18 cellular contexts compared by ENCODE assay signal in the genomic region with DNA sequence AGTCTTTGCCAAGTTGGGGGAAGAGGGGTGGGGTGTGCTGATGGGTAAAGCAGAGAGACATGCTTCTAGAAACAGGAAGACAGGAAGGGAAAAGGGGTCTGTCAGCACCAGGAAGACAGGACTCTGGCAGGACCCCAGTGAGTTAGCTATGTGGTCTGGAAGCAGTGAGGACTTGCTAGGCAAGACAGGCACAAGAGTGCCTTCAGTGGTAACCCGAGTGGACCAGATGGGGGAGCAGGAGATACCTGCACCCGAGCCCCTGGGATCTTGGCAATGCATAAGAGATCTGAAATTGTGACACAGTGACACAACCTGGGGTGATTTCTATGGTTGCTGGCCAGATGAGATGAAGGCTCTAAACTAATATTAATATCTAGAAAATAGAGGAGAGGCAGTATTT. TPM values are rescaled to one million over a fixed set of nuclear protein-coding genes. Genes with fewer than 3 reads are reported as not detected.
DNase-seq lines count a peak whose midpoint lies in the region; ATAC-seq and TF ChIP-seq lines count a peak whose summit lies in the region.
"Had no signal": no experiment of that assay in that cellular context is flagged by ENCODE, and none has a peak within 500 bp of the region (broad histone marks: within the 10 kb centered on the region; RNA-seq: fewer than 3 reads in every experiment).

No MANE protein-coding gene starts in this region.

- no peak overlapping the region for H3K27ac ChIP-seq in CD4-positive, alpha-beta T cell (ENCODE audit: low read depth, low read length)
- H3K27ac ChIP-seq in GM23338 (ENCODE audit: low read depth), result no peak overlapping the region
- H3K27ac ChIP-seq: right atrium auricular region had no signal

- CTCF ChIA-PET in CD4-positive, alpha-beta T cell (lab: Charles Lee), result interaction anchor here (6.8 kb wide), 1 partner anchor 13 kb away, joined by 60 read pairs; no protein-coding TSS in a partner anchor

- no peak overlapping the region for H3K4me3 Mint-ChIP-seq in CD4-positive, alpha-beta T cell
- H3K4me3 Mint-ChIP-seq in GM23338, result no peak overlapping the region
- no peak overlapping the region for H3K4me3 Mint-ChIP-seq in activated T-helper 2 cell treated with anti-CD3 and anti-CD28 coated beads, Interferon-gamma antibody, Interleukin-2, Interleukin-4, amounts not matched to agents 10 μg/mL and 5 μg/mL and 100 μg/mL, durations not matched to agents 14 hours and 24 hours and 36 hours (ENCODE audit: low read depth)
- H3K4me3 Mint-ChIP-seq: activated CD4-positive, alpha-beta T cell treated with anti-CD3 and anti-CD28 coated beads, Interleukin-2, amount 10 ng/mL, durations not matched to agents 24 days and 14 days; CD8-positive, alpha-beta memory T cell; effector memory CD8-positive, alpha-beta T cell; stimulated activated effector memory CD8-positive, alpha-beta T cell treated with anti-CD3 and anti-CD28 coated beads, Interleukin-12 subunit alpha, Interleukin-12 subunit beta, amount 100 ng/mL, for 72 hours had no signal

- peak; percentile 13 for TF ChIP-seq CTCF in CD4-positive, alpha-beta T cell (IDR thresholded peaks at IDR 0.05)
- peak; percentile 35 to 66 for TF ChIP-seq CTCF in GM23338 (conservative IDR thresholded peaks at IDR 0.05; ENCODE audit: low read depth in 2 of 2)

- H3K9me3 Mint-ChIP-seq in CD4-positive, alpha-beta T cell, result no peaks in the 10 kb centered on the region
- no peaks in the 10 kb centered on the region; the same call in 1 of the 3 replicates for H3K9me3 Mint-ChIP-seq in GM23338
- H3K9me3 Mint-ChIP-seq in activated T-helper 2 cell treated with anti-CD3 and anti-CD28 coated beads, Interferon-gamma antibody, Interleukin-2, Interleukin-4, amounts not matched to agents 10 μg/mL and 5 μg/mL and 100 μg/mL, durations not matched to agents 14 hours and 24 hours and 36 hours, result no peaks in the 10 kb centered on the region
- H3K9me3 Mint-ChIP-seq: activated CD4-positive, alpha-beta T cell treated with anti-CD3 and anti-CD28 coated beads, Interleukin-2, amount 10 ng/mL, durations not matched to agents 24 days and 14 days; CD8-positive, alpha-beta memory T cell; effector memory CD8-positive, alpha-beta T cell; stimulated activated effector memory CD8-positive, alpha-beta T cell treated with anti-CD3 and anti-CD28 coated beads, Interleukin-12 subunit alpha, Interleukin-12 subunit beta, amount 100 ng/mL, for 72 hours had no signal

- peaks cover 27% of the 10 kb centered on the region for H3K4me1 ChIP-seq in GM23338 (ENCODE audit: insufficient read depth)

- no peaks in the 10 kb centered on the region for H3K9me3 ChIP-seq in CD4-positive, alpha-beta T cell (ENCODE audit: control insufficient read depth, low read length)
- H3K9me3 ChIP-seq: heart left ventricle, right atrium auricular region had no signal

- no peaks in the 10 kb centered on the region for H4K20me1 ChIP-seq in GM23338 (replicated peaks; ENCODE audit: insufficient read depth)

- H3K9me2 ChIP-seq in GM23338 (ENCODE audit: insufficient read depth), result peaks cover 6% of the 10 kb centered on the region; the same call in 1 of the 2 replicates

- POLR2A ChIA-PET in CD4-positive, alpha-beta T cell (lab: Charles Lee), result interaction anchor here (1.2 kb wide), 1 partner anchor 228 kb away, joined by 5 read pairs; the partner anchor contains the start of gene SUSD4

- no peaks in the 10 kb centered on the region; the same call in 1 of the 2 replicates for H3F3A ChIP-seq in GM23338 (replicated peaks; ENCODE audit: low read depth)

- H3K79me2 ChIP-seq in GM23338 (replicated peaks; ENCODE audit: insufficient read depth), result no peaks in the 10 kb centered on the region

- no peak overlapping the region; the same call in 1 of the 2 replicates for H3K4me2 ChIP-seq in GM23338

- no peak overlapping the region for H3K27ac Mint-ChIP-seq in CD4-positive, alpha-beta T cell
- no peak overlapping the region; the same call in 1 of the 2 replicates for H3K27ac Mint-ChIP-seq in GM23338
- H3K27ac Mint-ChIP-seq in activated T-helper 2 cell treated with anti-CD3 and anti-CD28 coated beads, Interferon-gamma antibody, Interleukin-2, Interleukin-4, amounts not matched to agents 10 μg/mL and 5 μg/mL and 100 μg/mL, durations not matched to agents 14 hours and 24 hours and 36 hours, result no peak overlapping the region
- H3K27ac Mint-ChIP-seq: activated CD4-positive, alpha-beta T cell treated with anti-CD3 and anti-CD28 coated beads, Interleukin-2, amount 10 ng/mL, durations not matched to agents 24 days and 14 days; effector memory CD8-positive, alpha-beta T cell; stimulated activated effector memory CD8-positive, alpha-beta T cell treated with anti-CD3 and anti-CD28 coated beads, Interleukin-12 subunit alpha, Interleukin-12 subunit beta, amount 100 ng/mL, for 72 hours had no signal

- H3K36me3 ChIP-seq in GM23338 (ENCODE audit: insufficient read depth), result no peaks in the 10 kb centered on the region
- H3K36me3 ChIP-seq: right atrium auricular region had no signal

- intact Hi-C loops in CD4-positive, alpha-beta T cell (cut with DNase I, micrococcal nuclease), result no loop called here
- intact Hi-C loops in activated T-helper 2 cell treated with anti-CD3 and anti-CD28 coated beads, Interferon-gamma antibody, Interleukin-2, Interleukin-4, amounts not matched to agents 10 μg/mL and 5 μg/mL and 100 μg/mL, durations not matched to agents 14 hours and 24 hours and 36 hours (cut with micrococcal nuclease), result loop anchor here (10.0 kb wide), 1 partner anchor 539 kb away; no protein-coding TSS in a partner anchor

- peaks cover 5% of the 10 kb centered on the region for H3K27me3 ChIP-seq in CD4-positive, alpha-beta T cell (ENCODE audit: control insufficient read depth, insufficient read depth, low read length)
- peaks cover 13% of the 10 kb centered on the region for H3K27me3 ChIP-seq in GM23338 (ENCODE audit: insufficient read depth)
- H3K27me3 ChIP-seq: heart left ventricle, right atrium auricular region had no signal

- H3K27me3 Mint-ChIP-seq in CD4-positive, alpha-beta T cell, result no peaks in the 10 kb centered on the region
- H3K27me3 Mint-ChIP-seq in GM23338 (ENCODE audit: insufficient read depth, low read depth, poor library complexity), result peaks cover 8% of the 10 kb centered on the region
- peaks cover 32% of the 10 kb centered on the region for H3K27me3 Mint-ChIP-seq in activated T-helper 2 cell treated with anti-CD3 and anti-CD28 coated beads, Interferon-gamma antibody, Interleukin-2, Interleukin-4, amounts not matched to agents 10 μg/mL and 5 μg/mL and 100 μg/mL, durations not matched to agents 14 hours and 24 hours and 36 hours (ENCODE audit: low read depth)

- ATAC-seq in CD4-positive, alpha-beta T cell (ENCODE audit: poor library complexity), result no peak
- peak; percentile 58 for ATAC-seq in GM23338
- no peak for ATAC-seq in GM18873 (IDR thresholded peaks at IDR 0.05; ENCODE audit: low FRiP score, unreplicated experiment)
- ATAC-seq: effector memory CD8-positive, alpha-beta T cell; heart left ventricle; stimulated activated effector memory CD8-positive, alpha-beta T cell treated with anti-CD3 and anti-CD28 coated beads, Interleukin-12 subunit alpha, Interleukin-12 subunit beta, amount 100 ng/mL, for 72 hours had no signal

- H3K4me1 Mint-ChIP-seq in CD4-positive, alpha-beta T cell (ENCODE audit: low read depth), result peaks cover 24% of the 10 kb centered on the region
- peaks cover 35% of the 10 kb centered on the region for H3K4me1 Mint-ChIP-seq in GM23338
- H3K4me1 Mint-ChIP-seq in activated T-helper 2 cell treated with anti-CD3 and anti-CD28 coated beads, Interferon-gamma antibody, Interleukin-2, Interleukin-4, amounts not matched to agents 10 μg/mL and 5 μg/mL and 100 μg/mL, durations not matched to agents 14 hours and 24 hours and 36 hours (ENCODE audit: low read depth), result peaks cover 7% of the 10 kb centered on the region
- H3K4me1 Mint-ChIP-seq: activated CD4-positive, alpha-beta T cell treated with anti-CD3 and anti-CD28 coated beads, Interleukin-2, amount 10 ng/mL, durations not matched to agents 24 days and 14 days; stimulated activated effector memory CD8-positive, alpha-beta T cell treated with anti-CD3 and anti-CD28 coated beads, Interleukin-12 subunit alpha, Interleukin-12 subunit beta, amount 100 ng/mL, for 72 hours had no signal

- H3K36me3 Mint-ChIP-seq in CD4-positive, alpha-beta T cell (ENCODE audit: low read depth), result no peaks in the 10 kb centered on the region
- H3K36me3 Mint-ChIP-seq in GM23338 (ENCODE audit: low read depth), result no peaks in the 10 kb centered on the region
- H3K36me3 Mint-ChIP-seq in activated T-helper 2 cell treated with anti-CD3 and anti-CD28 coated beads, Interferon-gamma antibody, Interleukin-2, Interleukin-4, amounts not matched to agents 10 μg/mL and 5 μg/mL and 100 μg/mL, durations not matched to agents 14 hours and 24 hours and 36 hours (ENCODE audit: low read depth), result no peaks in the 10 kb centered on the region
- H3K36me3 Mint-ChIP-seq: CD8-positive, alpha-beta memory T cell; stimulated activated effector memory CD8-positive, alpha-beta T cell treated with anti-CD3 and anti-CD28 coated beads, Interleukin-12 subunit alpha, Interleukin-12 subunit beta, amount 100 ng/mL, for 72 hours had no signal

- no peak for DNase-seq in CD4-positive, alpha-beta T cell
- DNase-seq in GM23338 (ENCODE audit: low spot score) (peak; percentile 63), RPMI8226 (peak; percentile 53), iPS-NIHi7 (ENCODE audit: extremely low spot score) (peak; percentile 65), NCI-H1436 treated with DMSO at 0.1 percent for 48 hours (lab: John Stamatoyannopoulos, UW) (no peak), NCI-H1092 treated with DMSO at 0.1 percent for 48 hours (lab: John Stamatoyannopoulos, UW) (no peak)
- no peak for DNase-seq in activated T-helper 2 cell treated with anti-CD3 and anti-CD28 coated beads, Interferon-gamma antibody, Interleukin-2, Interleukin-4, amounts not matched to agents 10 μg/mL and 5 μg/mL and 100 μg/mL, durations not matched to agents 14 hours and 24 hours and 36 hours (ENCODE audit: low spot score)
- DNase-seq: activated CD4-positive, alpha-beta T cell treated with anti-CD3 and anti-CD28 coated beads, Interleukin-2, amount 10 ng/mL, durations not matched to agents 24 days and 14 days; activated naive CD4-positive, alpha-beta T cell treated with anti-CD3 and anti-CD28 coated beads, Interleukin-2, amount 50 U/mL, for 16 hours; CD8-positive, alpha-beta memory T cell; effector memory CD8-positive, alpha-beta T cell; heart left ventricle; NCI-H1930; NCI-H446 treated with DMSO at 0.1 percent for 48 hours; occipital lobe had no signal

- H3K4me3 ChIP-seq in GM23338, result no peak overlapping the region
- H3K4me3 ChIP-seq: heart left ventricle, right atrium auricular region had no signal

- H2AFZ ChIP-seq in GM23338, result peak overlapping the region; percentile 72

TF ChIP-seq in GM23338, 12 proteins besides CTCF, POLR2A, EP300 and RAD21 (continues in another document):
- no peak for TF ChIP-seq JUNB (IDR thresholded peaks at IDR 0.05; ENCODE audit: unreplicated experiment)
- no peak for TF ChIP-seq NANOG (IDR thresholded peaks at IDR 0.05; ENCODE audit: borderline replicate concordance)

RNA-seq across cellular contexts. Expression of gene TLR5, which starts 7.0 kb away (rescaled TPM):
- 1 to 10 TPM; 2.1 to 2.5 TPM for total RNA-seq in CD4-positive, alpha-beta T cell
- 0.10 and 0.50 TPM in 2 replicates for total RNA-seq in GM23338 (2014; rRNA removed; shearing (Covaris generic))
- polyA plus RNA-seq in GM23338 (2016; fragmentation: Nextera tagmentation; extraction: Ambion mirVana), result 0.39 and 1.3 TPM in 2 replicates
- total RNA-seq in activated T-helper 2 cell treated with anti-CD3 and anti-CD28 coated beads, Interferon-gamma antibody, Interleukin-2, Interleukin-4, amounts not matched to agents 10 μg/mL and 5 μg/mL and 100 μg/mL, durations not matched to agents 14 hours and 24 hours and 36 hours, result 0.34 and 0.41 TPM in 2 replicates
- total RNA-seq: activated CD4-positive, alpha-beta T cell treated with anti-CD3 and anti-CD28 coated beads, Interleukin-2, amount 10 ng/mL, durations not matched to agents 24 days and 14 days had no signal

Comparison
In these comparisons a context has a peak if more than half of its experiments do, and no peak if none do; other contexts are left out.
1. DNase-seq: peak in GM23338 (single experiment), RPMI8226 (single experiment) and iPS-NIHi7 (single experiment); none in CD4-positive, alpha-beta T cell (0 of 10), NCI-H1436 treated with DMSO at 0.1 percent for 48 hours (single experiment), activated T-helper 2 cell treated with anti-CD3 and anti-CD28 coated beads, Interferon-gamma antibody, Interleukin-2, Interleukin-4, amounts not matched to agents 10 μg/mL and 5 μg/mL and 100 μg/mL, durations not matched to agents 14 hours and 24 hours and 36 hours (single experiment) and NCI-H1092 treated with DMSO at 0.1 percent for 48 hours (single experiment).